ENCODE assay signal across 1 cellular context in the genomic region with DNA sequence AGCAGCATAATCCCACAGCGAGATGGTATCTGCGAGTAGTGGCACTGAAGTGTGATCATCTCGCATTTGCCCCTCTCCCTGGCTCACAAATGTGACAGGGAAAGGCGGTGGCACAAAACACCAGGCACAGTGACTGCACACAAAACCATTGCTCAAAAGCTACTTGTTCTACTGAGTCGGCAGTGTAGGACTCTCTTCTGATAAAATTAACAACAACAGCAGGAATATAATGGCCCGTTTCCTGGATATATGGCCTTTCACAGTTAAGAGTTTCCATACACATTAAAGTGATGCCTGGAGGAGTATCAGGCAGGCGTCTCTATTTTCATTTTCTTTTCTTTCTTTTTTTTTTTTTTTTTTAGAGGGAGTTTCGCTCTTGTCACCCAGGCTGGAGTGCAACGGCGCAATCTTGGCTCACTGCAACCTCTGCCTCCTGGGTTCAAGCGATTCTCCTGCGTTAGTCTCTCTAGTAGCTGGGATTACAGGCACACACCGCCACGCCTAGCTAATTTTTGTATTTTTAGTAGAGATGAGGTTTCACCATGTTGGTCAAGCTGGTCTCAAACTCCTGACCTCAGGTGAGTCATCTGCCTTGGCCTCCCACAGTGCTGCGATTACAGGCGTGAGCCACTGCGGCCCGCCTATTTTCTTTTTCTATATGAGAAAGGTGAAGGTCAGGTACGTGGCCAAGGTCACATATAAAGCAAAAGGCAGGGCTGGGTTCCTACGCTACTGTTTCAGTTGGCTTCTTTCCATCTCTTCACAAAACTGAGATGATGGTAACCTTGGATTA.
TF ChIP-seq lines count a peak whose summit lies in the region.

No MANE protein-coding gene starts in this region.

TF ChIP-seq in A549, 52 proteins besides CTCF, POLR2A, EP300 and RAD21 (continued from another document):
- TF ChIP-seq, protein P1, sequence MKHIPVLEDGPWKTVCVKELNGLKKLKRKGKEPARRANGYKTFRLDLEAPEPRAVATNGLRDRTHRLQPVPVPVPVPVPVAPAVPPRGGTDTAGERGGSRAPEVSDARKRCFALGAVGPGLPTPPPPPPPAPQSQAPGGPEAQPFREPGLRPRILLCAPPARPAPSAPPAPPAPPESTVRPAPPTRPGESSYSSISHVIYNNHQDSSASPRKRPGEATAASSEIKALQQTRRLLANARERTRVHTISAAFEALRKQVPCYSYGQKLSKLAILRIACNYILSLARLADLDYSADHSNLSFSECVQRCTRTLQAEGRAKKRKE (CRISPR knock-in tag; IDR thresholded peaks at IDR 0.05; ENCODE audit: low read depth), result no peak
- no peak for TF ChIP-seq MAZ (IDR thresholded peaks at IDR 0.05; ENCODE audit: borderline replicate concordance, low read depth, low read length)
- TF ChIP-seq FOSL2 (IDR thresholded peaks at IDR 0.05), result peak; percentile 78
- peak; percentile 94 for TF ChIP-seq FOSL2 (CRISPR knock-in tag; IDR thresholded peaks at IDR 0.05)
- no peak for TF ChIP-seq FOSB (CRISPR knock-in tag; IDR thresholded peaks at IDR 0.05)
- TF ChIP-seq TFCP2L1 (CRISPR knock-in tag; IDR thresholded peaks at IDR 0.05), result no peak
- no peak for TF ChIP-seq TP53 (CRISPR knock-in tag; IDR thresholded peaks at IDR 0.05)
- TF ChIP-seq RARB (CRISPR knock-in tag; IDR thresholded peaks at IDR 0.05), result peak; percentile 80; the same call in 1 of the 2 replicates
- TF ChIP-seq RNF2 (IDR thresholded peaks at IDR 0.05; ENCODE audit: borderline replicate concordance, low read depth), result no peak
- no peak for TF ChIP-seq HOXA7 (CRISPR knock-in tag; IDR thresholded peaks at IDR 0.05)
- TF ChIP-seq, protein P2, sequence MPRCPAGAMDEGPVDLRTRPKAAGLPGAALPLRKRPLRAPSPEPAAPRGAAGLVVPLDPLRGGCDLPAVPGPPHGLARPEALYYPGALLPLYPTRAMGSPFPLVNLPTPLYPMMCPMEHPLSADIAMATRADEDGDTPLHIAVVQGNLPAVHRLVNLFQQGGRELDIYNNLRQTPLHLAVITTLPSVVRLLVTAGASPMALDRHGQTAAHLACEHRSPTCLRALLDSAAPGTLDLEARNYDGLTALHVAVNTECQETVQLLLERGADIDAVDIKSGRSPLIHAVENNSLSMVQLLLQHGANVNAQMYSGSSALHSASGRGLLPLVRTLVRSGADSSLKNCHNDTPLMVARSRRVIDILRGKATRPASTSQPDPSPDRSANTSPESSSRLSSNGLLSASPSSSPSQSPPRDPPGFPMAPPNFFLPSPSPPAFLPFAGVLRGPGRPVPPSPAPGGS (IDR thresholded peaks at IDR 0.05), result peak; percentile 47; the same call in 1 of the 3 replicates
- no peak for TF ChIP-seq POLR2AphosphoS2 (conservative IDR thresholded peaks at IDR 0.05; ENCODE audit: low read length)
- no peak for TF ChIP-seq RCOR1 (IDR thresholded peaks at IDR 0.05; ENCODE audit: low read depth, low read length)
- no peak for TF ChIP-seq CHD2 (IDR thresholded peaks at IDR 0.05; ENCODE audit: low read length, partially characterized antibody)
- TF ChIP-seq JUNB (IDR thresholded peaks at IDR 0.05), result peak; percentile 69
- TF ChIP-seq CBX8 (IDR thresholded peaks at IDR 0.05), result no peak
- TF ChIP-seq JUN (IDR thresholded peaks at IDR 0.05), result peak; percentile 58 to 75; a peak in 1 of 5 replicates
- 0 out of 2 replicates have a peak, but pooled peaks have one; percentile 54 for TF ChIP-seq PBX3 (IDR thresholded peaks at IDR 0.05)
- TF ChIP-seq ZSCAN20 (CRISPR knock-in tag; IDR thresholded peaks at IDR 0.05), result no peak
- no peak; the same call in 1 of the 2 replicates for TF ChIP-seq HOXB13 (CRISPR knock-in tag; IDR thresholded peaks at IDR 0.05; ENCODE audit: low read depth)
- TF ChIP-seq GATA3 (IDR thresholded peaks at IDR 0.05; ENCODE audit: borderline replicate concordance), result peak; percentile 69; the same call in 1 of the 2 replicates
- no peak for TF ChIP-seq HEYL (CRISPR knock-in tag; IDR thresholded peaks at IDR 0.05)
- no peak for TF ChIP-seq CBX2 (IDR thresholded peaks at IDR 0.05; ENCODE audit: borderline replicate concordance, low read depth)
- no peak for TF ChIP-seq NPAS2 (CRISPR knock-in tag; IDR thresholded peaks at IDR 0.05; ENCODE audit: borderline replicate concordance)
- TF ChIP-seq KDM5A (IDR thresholded peaks at IDR 0.05), result no peak
- TF ChIP-seq, protein P3, sequence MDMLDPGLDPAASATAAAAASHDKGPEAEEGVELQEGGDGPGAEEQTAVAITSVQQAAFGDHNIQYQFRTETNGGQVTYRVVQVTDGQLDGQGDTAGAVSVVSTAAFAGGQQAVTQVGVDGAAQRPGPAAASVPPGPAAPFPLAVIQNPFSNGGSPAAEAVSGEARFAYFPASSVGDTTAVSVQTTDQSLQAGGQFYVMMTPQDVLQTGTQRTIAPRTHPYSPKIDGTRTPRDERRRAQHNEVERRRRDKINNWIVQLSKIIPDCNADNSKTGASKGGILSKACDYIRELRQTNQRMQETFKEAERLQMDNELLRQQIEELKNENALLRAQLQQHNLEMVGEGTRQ (IDR thresholded peaks at IDR 0.05), result no peak
- TF ChIP-seq EHMT2 (IDR thresholded peaks at IDR 0.05; ENCODE audit: low read depth), result no peak
